Comparison of ENCODE assay signal across 17 cellular contexts in the genomic region with DNA sequence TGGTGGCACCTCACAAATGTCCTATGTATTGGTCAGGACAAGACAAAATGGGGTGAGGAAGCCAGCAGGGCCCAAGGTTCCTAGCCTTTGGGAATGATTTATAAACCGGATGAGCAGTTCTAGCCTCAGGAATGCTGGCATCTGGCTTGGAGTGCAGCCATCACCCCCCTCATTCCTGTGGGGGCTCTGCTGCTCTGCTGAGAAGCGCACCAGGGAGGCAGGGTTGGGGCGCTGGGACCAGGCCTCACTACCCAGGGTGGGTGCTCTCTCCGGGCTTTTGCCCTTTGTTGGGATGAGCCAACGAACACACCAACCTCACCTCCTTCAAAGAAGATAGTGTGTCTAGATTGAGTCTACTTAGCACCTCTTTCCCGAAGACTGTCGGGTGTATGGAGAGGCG. TPM values are rescaled to one million over a fixed set of nuclear protein-coding genes. Genes with fewer than 3 reads are reported as not detected.
A peak's percentile ranks its signal among the peaks of the same experiment; 100 is the strongest.
DNase-seq lines count a peak whose midpoint lies in the region; ATAC-seq, FAIRE-seq and TF ChIP-seq lines count a peak whose summit lies in the region.
"Had no signal": no experiment of that assay in that cellular context is flagged by ENCODE, and none has a peak within 500 bp of the region (broad histone marks: within the 10 kb centered on the region; RNA-seq: fewer than 3 reads in every experiment).

No MANE protein-coding gene starts in this region.

- no peaks in the 10 kb centered on the region for H4K20me1 ChIP-seq in GM23248 (ENCODE audit: insufficient read depth)

- peaks cover 7% of the 10 kb centered on the region for H3K79me2 ChIP-seq in GM23248 (ENCODE audit: insufficient read depth)

- no peak overlapping the region for H3K4me3 ChIP-seq in GM23248
- H3K4me3 ChIP-seq in coronary artery = no peak overlapping the region
- no peak overlapping the region for H3K4me3 ChIP-seq in spleen
- H3K4me3 ChIP-seq: esophagus squamous epithelium, GM12878 had no signal

- ATAC-seq in activated T-cell treated with anti-CD3 and anti-CD28 coated beads, Interleukin-2, amount 50 U/mL, for 72 hours (replicated peaks in 1 of 2) = no peak
- ATAC-seq: activated naive CD8-positive, alpha-beta T cell treated with anti-CD3 and anti-CD28 coated beads, Interleukin-2, amount 50 U/mL, for 24 hours; GM12878 had no signal

- 71 to 79% methylated on average over 8 of the region's 8 CpGs for WGBS in GM23248 (ENCODE audit: low coverage in 1 of 2, low lambda C conversion rate in 2 of 2, missing lambda C conversion rate in 2 of 2), 2 experiments
- 89 to 93% (median 92%) methylated on average over 8 of the region's 8 CpGs for WGBS in spleen, 5 donors

- no peaks in the 10 kb centered on the region for H3K9me2 ChIP-seq in GM23248 (ENCODE audit: insufficient read depth)

- no peak for FAIRE-seq in RCC 7860 (lab: Jason Lieb, UNC)
- FAIRE-seq: colon, GM12878 had no signal

- no peaks in the 10 kb centered on the region for H3K9me3 Mint-ChIP-seq in activated T-cell treated with anti-CD3 and anti-CD28 coated beads, Interleukin-2, amount 50 U/mL, for 72 hours
- H3K9me3 Mint-ChIP-seq: activated naive CD8-positive, alpha-beta T cell treated with anti-CD3 and anti-CD28 coated beads, Interleukin-2, amount 50 U/mL, for 24 hours had no signal

- peaks cover 21% of the 10 kb centered on the region for H3K4me1 Mint-ChIP-seq in activated T-cell treated with anti-CD3 and anti-CD28 coated beads, Interleukin-2, amount 50 U/mL, for 72 hours (ENCODE audit: low read depth)

- intact Hi-C loops in spleen (cut with DNase I; ENCODE audit: low total_unique reads) = no loop called here

- no peak for TF ChIP-seq POLR2A in spleen (IDR thresholded peaks at IDR 0.05)

- no peaks in the 10 kb centered on the region for H3F3A ChIP-seq in GM23248 (ENCODE audit: insufficient read depth)

- H3K27me3 ChIP-seq in GM23248 (replicated peaks; ENCODE audit: insufficient read depth) (no peaks in the 10 kb centered on the region), spleen (replicated peaks in 1 of 7) (no peaks in the 10 kb centered on the region)
- H3K27me3 ChIP-seq: esophagus squamous epithelium had no signal

- H3K9me3 ChIP-seq in GM23248 (ENCODE audit: low read depth) (no peaks in the 10 kb centered on the region), spleen (no peaks in the 10 kb centered on the region)
- H3K9me3 ChIP-seq: esophagus squamous epithelium had no signal

- H3K36me3 ChIP-seq in GM23248 (ENCODE audit: low read depth) (no peaks in the 10 kb centered on the region), spleen (peaks cover 0 to 63% (median 5%) of the 10 kb centered on the region in 6 donors)

- TF ChIP-seq CTCF in coronary artery (IDR thresholded peaks at IDR 0.05) (no peak), spleen (IDR thresholded peaks at IDR 0.05 in 8 of 11, conservative IDR thresholded peaks at IDR 0.05 in 3 of 11) (no peak)

- H3K4me2 ChIP-seq in GM23248 (ENCODE audit: unreplicated experiment) = no peak overlapping the region

- H3K27ac ChIP-seq in GM23248 (no peak overlapping the region), coronary artery (peak overlapping the region; percentile 37 to 58), spleen (peak overlapping the region in 6 of 8 donors; percentile 27 to 59 (median 52))
- H3K27ac ChIP-seq: C4-2B, esophagus squamous epithelium had no signal

- H3K4me1 ChIP-seq in GM23248 (ENCODE audit: insufficient read depth) = 0 out of 2 replicates have a peak, but pooled peaks cover 6% of the 10 kb centered on the region
- H3K4me1 ChIP-seq in spleen = peaks cover 8 to 55% (median 35%) of the 10 kb centered on the region in 6 donors

- in situ Hi-C loops in GM23248 (cut with MboI) = loop anchor here (25.0 kb wide), 1 partner anchor 87 kb away; no protein-coding TSS in a partner anchor

- DNase-seq in GM23248 (peak; percentile 16), coronary artery (ENCODE audit: low spot score) (no peak), kidney glomerular epithelial cell (lab: John Stamatoyannopoulos, UW) (peak; percentile 65), spleen (no peak), NCI-H446 (lab: John Stamatoyannopoulos, UW) (no peak), RCC 7860 (ENCODE audit: low spot score) (no peak), foreskin melanocyte (no peak)
- no peak for DNase-seq in activated T-cell treated with anti-CD3 and anti-CD28 coated beads, Interleukin-2, amount 50 U/mL, for 72 hours
- DNase-seq: activated CD4-positive, alpha-beta T cell treated with anti-CD3 and anti-CD28 coated beads for 1 hour; activated naive CD8-positive, alpha-beta T cell treated with anti-CD3 and anti-CD28 coated beads, Interleukin-2, amount 50 U/mL, for 24 hours; DMS79 treated with DMSO at 0.1 percent for 48 hours; esophagus squamous epithelium; NCI-H187 treated with DMSO at 0.1 percent for 48 hours; NCI-H526 treated with DMSO at 0.1 percent for 48 hours had no signal

- no peak overlapping the region for H3K4me3 Mint-ChIP-seq in activated T-cell treated with anti-CD3 and anti-CD28 coated beads, Interleukin-2, amount 50 U/mL, for 72 hours
- H3K4me3 Mint-ChIP-seq: activated naive CD8-positive, alpha-beta T cell treated with anti-CD3 and anti-CD28 coated beads, Interleukin-2, amount 50 U/mL, for 24 hours had no signal

- no peak overlapping the region for H3K9ac ChIP-seq in GM23248

- H3K36me3 Mint-ChIP-seq in activated T-cell treated with anti-CD3 and anti-CD28 coated beads, Interleukin-2, amount 50 U/mL, for 72 hours (ENCODE audit: insufficient read depth in 2 of 2) = peaks cover 3 to 6% of the 10 kb centered on the region in 2 donors

- no peak overlapping the region for H3K27ac Mint-ChIP-seq in activated T-cell treated with anti-CD3 and anti-CD28 coated beads, Interleukin-2, amount 50 U/mL, for 72 hours
- H3K27ac Mint-ChIP-seq: activated naive CD8-positive, alpha-beta T cell treated with anti-CD3 and anti-CD28 coated beads, Interleukin-2, amount 50 U/mL, for 24 hours had no signal

- no peaks in the 10 kb centered on the region for H3K27me3 Mint-ChIP-seq in activated T-cell treated with anti-CD3 and anti-CD28 coated beads, Interleukin-2, amount 50 U/mL, for 72 hours (ENCODE audit: low read depth)
- H3K27me3 Mint-ChIP-seq: activated naive CD8-positive, alpha-beta T cell treated with anti-CD3 and anti-CD28 coated beads, Interleukin-2, amount 50 U/mL, for 24 hours had no signal

- no peak overlapping the region for H2AFZ ChIP-seq in GM23248

RNA-seq across cellular contexts. Expression of a gene that starts 39.2 kb away (rescaled TPM):
- total RNA-seq in GM23248 (2014; rRNA removed; shearing (Covaris generic)) = 18.2 and 29.4 TPM in 2 replicates
- polyA plus RNA-seq in GM23248 (2016; fragmentation: Nextera tagmentation; extraction: Ambion mirVana) = 66.5 and 66.9 TPM in 2 replicates
- total RNA-seq in spleen = 10 to 100 TPM; 17.9 to 25.0 (median 19.9) TPM
- polyA plus RNA-seq in spleen = 10 to 100 TPM; 14.2 to 22.6 (median 20.7) TPM
- 10 to 100 TPM; 21.4 to 25.9 TPM for total RNA-seq in activated T-cell treated with anti-CD3 and anti-CD28 coated beads, Interleukin-2, amount 50 U/mL, for 72 hours

RNA-seq across cellular contexts. Expression of a gene that starts 48.0 kb away (rescaled TPM):
- total RNA-seq in GM23248 (2014; rRNA removed; shearing (Covaris generic)) = 34.7 and 34.8 TPM in 2 replicates
- polyA plus RNA-seq in GM23248 (2016; fragmentation: Nextera tagmentation; extraction: Ambion mirVana) (36.9 and 37.3 TPM in 2 replicates), spleen (10 to 100 TPM; 13.6 to 18.4 (median 16.7) TPM)
- total RNA-seq in spleen = 10 to 100 TPM; 13.3 to 31.3 (median 19.7) TPM
- total RNA-seq in activated T-cell treated with anti-CD3 and anti-CD28 coated beads, Interleukin-2, amount 50 U/mL, for 72 hours = 10 to 100 TPM; 19.5 to 21.4 TPM

Comparison
In these comparisons a context has a peak if more than half of its experiments do, and no peak if none do; other contexts are left out.
1. DNase-seq: peak in GM23248 (single experiment) and kidney glomerular epithelial cell (single experiment); none in coronary artery (single experiment), spleen (single experiment), NCI-H446 (0 of 2), activated T-cell treated with anti-CD3 and anti-CD28 coated beads, Interleukin-2, amount 50 U/mL, for 72 hours (0 of 2), RCC 7860 (single experiment) and foreskin melanocyte (single experiment).